ENCODE assay signal across 9 cellular contexts in the genomic region with DNA sequence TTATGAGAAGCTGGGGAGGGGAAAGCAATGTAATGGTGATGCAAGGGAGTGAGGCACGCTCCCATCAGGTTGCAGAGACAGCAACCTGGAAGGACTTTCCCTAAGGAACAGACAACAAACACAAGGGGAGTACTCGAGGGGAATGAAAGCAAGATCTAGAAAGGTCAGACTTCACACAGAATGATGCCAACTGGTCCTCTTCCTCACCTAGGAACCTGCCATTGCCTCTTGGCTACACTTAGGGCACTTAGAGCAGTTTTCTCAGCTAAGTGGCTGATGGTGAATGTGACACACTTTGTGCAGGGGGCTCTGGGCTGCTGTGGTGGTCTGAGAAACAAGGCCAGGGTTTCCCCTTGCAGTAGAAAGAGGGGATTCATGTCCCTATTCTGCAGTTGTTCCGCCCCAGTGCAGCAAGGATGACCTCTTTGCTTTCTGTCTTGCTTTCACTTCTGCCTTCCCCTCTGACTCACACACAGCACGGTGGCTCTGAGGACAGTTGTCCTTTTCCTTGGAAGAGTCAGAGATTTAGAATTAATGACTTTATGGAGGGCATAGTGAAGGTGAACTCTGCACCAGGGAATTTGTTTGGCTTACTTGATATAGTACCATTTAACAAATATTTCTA.
DNase-seq lines count a peak whose midpoint lies in the region; ATAC-seq and TF ChIP-seq lines count a peak whose summit lies in the region.
"Had no signal": no experiment of that assay in that cellular context is flagged by ENCODE, and none has a peak within 500 bp of the region (broad histone marks: within the 10 kb centered on the region; RNA-seq: fewer than 3 reads in every experiment).

No MANE protein-coding gene starts in this region.

- H3K27ac Mint-ChIP-seq in CD14-positive monocyte: peak overlapping the region; percentile 83 to 95 (median 89)
- H3K27ac Mint-ChIP-seq in activated T-helper 17 cell treated with anti-CD3 and anti-CD28 coated beads, Interleukin-2, amount 50 U/mL, for 72 hours: no peak overlapping the region
- H3K27ac Mint-ChIP-seq in T-helper 2 cell treated with Interferon-gamma antibody and Interleukin-4, amounts not matched to agents 5 μg/mL and 100 μg/mL, for 36 hours: no peak overlapping the region
- H3K27ac Mint-ChIP-seq in Calu3 (ENCODE audit: unreplicated experiment): no peak overlapping the region

- DNase-seq in CD14-positive monocyte (ENCODE audit: low spot score): peak; percentile 82
- DNase-seq in MV-4-11 (lab: John Stamatoyannopoulos, UW): peak; percentile 61
- no peak for DNase-seq in T-helper 2 cell treated with Interferon-gamma antibody and Interleukin-4, amounts not matched to agents 5 μg/mL and 100 μg/mL, for 36 hours (ENCODE audit: low spot score)
- no peak for DNase-seq in Calu3
- no peak for DNase-seq in RWPE1 (ENCODE audit: low spot score)
- DNase-seq: NCI-H1105 had no signal

- H3K4me3 Mint-ChIP-seq in CD14-positive monocyte (peak overlapping the region in 1 of 2 donors; percentile 76), Calu3 (ENCODE audit: low read depth, unreplicated experiment) (no peak overlapping the region)
- no peak overlapping the region for H3K4me3 Mint-ChIP-seq in activated T-helper 17 cell treated with anti-CD3 and anti-CD28 coated beads, Interleukin-2, amount 50 U/mL, for 72 hours
- H3K4me3 Mint-ChIP-seq in T-helper 2 cell treated with Interferon-gamma antibody and Interleukin-4, amounts not matched to agents 5 μg/mL and 100 μg/mL, for 36 hours: no peak overlapping the region

- H3K9me3 Mint-ChIP-seq in CD14-positive monocyte (peaks cover 0 to 2% (median 0%) of the 10 kb centered on the region in 7 donors), Calu3 (ENCODE audit: low read depth, unreplicated experiment) (no peaks in the 10 kb centered on the region)
- peaks cover 4% of the 10 kb centered on the region for H3K9me3 Mint-ChIP-seq in activated T-helper 17 cell treated with anti-CD3 and anti-CD28 coated beads, Interleukin-2, amount 50 U/mL, for 72 hours
- no peaks in the 10 kb centered on the region for H3K9me3 Mint-ChIP-seq in T-helper 2 cell treated with Interferon-gamma antibody and Interleukin-4, amounts not matched to agents 5 μg/mL and 100 μg/mL, for 36 hours

- CTCF ChIA-PET in Calu3 (lab: Charles Lee): no interaction called here
- CTCF ChIA-PET in RWPE1 (lab: Yijun Ruan, JAX): interaction anchor here (0.6 to 1.2 kb wide), 3 partner anchors 16 to 61 kb away, joined by 3 to 4 read pairs (median 4); no protein-coding TSS in a partner anchor

- H3K27me3 Mint-ChIP-seq in CD14-positive monocyte (ENCODE audit: low read depth in 3 of 3): no peaks in the 10 kb centered on the region
- H3K27me3 Mint-ChIP-seq in activated T-helper 17 cell treated with anti-CD3 and anti-CD28 coated beads, Interleukin-2, amount 50 U/mL, for 72 hours: no peaks in the 10 kb centered on the region
- H3K27me3 Mint-ChIP-seq in T-helper 2 cell treated with Interferon-gamma antibody and Interleukin-4, amounts not matched to agents 5 μg/mL and 100 μg/mL, for 36 hours (ENCODE audit: low read depth): no peaks in the 10 kb centered on the region
- H3K27me3 Mint-ChIP-seq in Calu3 (ENCODE audit: unreplicated experiment): no peaks in the 10 kb centered on the region

- ATAC-seq in GM19324 (IDR thresholded peaks at IDR 0.05; ENCODE audit: low FRiP score, unreplicated experiment) (peak; percentile 86), HG02884 (IDR thresholded peaks at IDR 0.05; ENCODE audit: unreplicated experiment) (peak; percentile 94)
- ATAC-seq in activated T-helper 17 cell treated with anti-CD3 and anti-CD28 coated beads, Interleukin-2, amount 50 U/mL, for 72 hours (replicated peaks): no peak

- H3K36me3 Mint-ChIP-seq in CD14-positive monocyte (no peaks in the 10 kb centered on the region), Calu3 (ENCODE audit: insufficient read depth, unreplicated experiment) (no peaks in the 10 kb centered on the region)
- H3K36me3 Mint-ChIP-seq in activated T-helper 17 cell treated with anti-CD3 and anti-CD28 coated beads, Interleukin-2, amount 50 U/mL, for 72 hours (ENCODE audit: low read depth): no peaks in the 10 kb centered on the region
- no peaks in the 10 kb centered on the region for H3K36me3 Mint-ChIP-seq in T-helper 2 cell treated with Interferon-gamma antibody and Interleukin-4, amounts not matched to agents 5 μg/mL and 100 μg/mL, for 36 hours (ENCODE audit: low read depth)

- H3K27ac ChIP-seq in RWPE1: no peak overlapping the region

- TF ChIP-seq CTCF in CD14-positive monocyte (IDR thresholded peaks at IDR 0.05) (no peak), Calu3 (IDR thresholded peaks at IDR 0.05; ENCODE audit: unreplicated experiment) (no peak), RWPE1 (conservative IDR thresholded peaks at IDR 0.05; ENCODE audit: low read depth) (no peak)

- intact Hi-C loops in CD14-positive monocyte (cut with micrococcal nuclease) (loop anchor here (10.0 kb wide), 2 partner anchors 91 to 101 kb away; no protein-coding TSS in a partner anchor), Calu3 (cut with micrococcal nuclease; ENCODE audit: unreplicated experiment) (no loop called here)

- POLR2A ChIA-PET in RWPE1 (lab: Yijun Ruan, JAX; ENCODE audit: low non-redundant PET): no interaction called here

- no TSS peak for BruUV-seq in Calu3 (replicated peaks; lab: Mats Ljungman, UMichigan)

- peaks cover 44% of the 10 kb centered on the region for H3K4me1 Mint-ChIP-seq in CD14-positive monocyte
- no peaks in the 10 kb centered on the region for H3K4me1 Mint-ChIP-seq in activated T-helper 17 cell treated with anti-CD3 and anti-CD28 coated beads, Interleukin-2, amount 50 U/mL, for 72 hours
- H3K4me1 Mint-ChIP-seq in T-helper 2 cell treated with Interferon-gamma antibody and Interleukin-4, amounts not matched to agents 5 μg/mL and 100 μg/mL, for 36 hours (ENCODE audit: low read depth): no peaks in the 10 kb centered on the region
- H3K4me1 Mint-ChIP-seq in Calu3 (ENCODE audit: low read depth, unreplicated experiment): no peaks in the 10 kb centered on the region

Comparison
In these comparisons a context has a peak if more than half of its experiments do, and no peak if none do; other contexts are left out.
1. DNase-seq: peak in CD14-positive monocyte (single experiment) and MV-4-11 (single experiment); none in T-helper 2 cell treated with Interferon-gamma antibody and Interleukin-4, amounts not matched to agents 5 μg/mL and 100 μg/mL, for 36 hours (single experiment), Calu3 (single experiment) and RWPE1 (single experiment).
2. H3K27ac Mint-ChIP-seq: peak in CD14-positive monocyte (7 of 7); none in activated T-helper 17 cell treated with anti-CD3 and anti-CD28 coated beads, Interleukin-2, amount 50 U/mL, for 72 hours (single experiment), T-helper 2 cell treated with Interferon-gamma antibody and Interleukin-4, amounts not matched to agents 5 μg/mL and 100 μg/mL, for 36 hours (single experiment) and Calu3 (single experiment).